8 cellular contexts compared by ENCODE assay signal in genomic region chr14:73457050-73457934, GRCh38. TPM values are rescaled to one million over a fixed set of nuclear protein-coding genes. Genes with fewer than 3 reads are reported as not detected.
DNase-seq lines count a peak whose midpoint lies in the region; ATAC-seq and TF ChIP-seq lines count a peak whose summit lies in the region.

No MANE protein-coding gene starts in this region.

- H2AFZ ChIP-seq in OCI-LY1 (ENCODE audit: low read length), result no peak overlapping the region
- peak overlapping the region; percentile 18 for H2AFZ ChIP-seq in hepatocyte

- 4% methylated on average over 24 of the region's 25 CpGs for WGBS in hepatocyte (ENCODE audit: low lambda C conversion rate, missing lambda C conversion rate)

- no peaks in the 10 kb centered on the region for H3K9me2 ChIP-seq in OCI-LY1 (ENCODE audit: low read depth, low read length)
- no peaks in the 10 kb centered on the region for H3K9me2 ChIP-seq in hepatocyte (replicated peaks; ENCODE audit: insufficient read depth)

- peak overlapping the region; percentile 85 for H3K4me3 ChIP-seq in OCI-LY1 (ENCODE audit: low read depth, low read length, poor library complexity, severe bottlenecking)
- peak overlapping the region; percentile 74 for H3K4me3 ChIP-seq in hepatocyte
- H3K4me3 ChIP-seq in retinal pigment epithelial cell (ENCODE audit: low read length), result peak overlapping the region; percentile 91

- no peaks in the 10 kb centered on the region for H3F3A ChIP-seq in OCI-LY1 (ENCODE audit: insufficient read depth, low read length)

- DNase-seq in NCI-H82 (lab: John Stamatoyannopoulos, UW), result peak; percentile 67
- DNase-seq in NCI-H82 treated with DMSO at 0.1 percent for 48 hours (lab: John Stamatoyannopoulos, UW; ENCODE audit: unreplicated experiment), result no peak
- peak; percentile 41 for DNase-seq in amniotic stem cell (lab: John Stamatoyannopoulos, UW)
- DNase-seq in hepatocyte (ENCODE audit: low spot score), result peak; percentile 63
- DNase-seq in retinal pigment epithelial cell (ENCODE audit: low read depth), result no peak
- DNase-seq in NCI-H510A (lab: John Stamatoyannopoulos, UW), result no peak

- ATAC-seq in HG02938 (IDR thresholded peaks at IDR 0.05; ENCODE audit: unreplicated experiment), result no peak

- no peak for TF ChIP-seq CTCF in OCI-LY1 (IDR thresholded peaks at IDR 0.05; ENCODE audit: low read length)
- TF ChIP-seq CTCF in hepatocyte (IDR thresholded peaks at IDR 0.05; ENCODE audit: poor library complexity), result no peak
- no peak for TF ChIP-seq CTCF in retinal pigment epithelial cell (conservative IDR thresholded peaks at IDR 0.05; ENCODE audit: low read depth, low read length)

- peaks cover 61% of the 10 kb centered on the region for H3K4me1 ChIP-seq in OCI-LY1 (ENCODE audit: insufficient read depth, low read length, severe bottlenecking)
- peaks cover 29% of the 10 kb centered on the region for H3K4me1 ChIP-seq in hepatocyte (ENCODE audit: insufficient read depth)

- peak overlapping the region; percentile 2 for H3K27ac ChIP-seq in OCI-LY1 (ENCODE audit: low read depth, low read length, poor library complexity, severe bottlenecking)
- peak overlapping the region; percentile 77 for H3K27ac ChIP-seq in hepatocyte

- H4K20me1 ChIP-seq in OCI-LY1 (ENCODE audit: insufficient read depth, low read length) (no peaks in the 10 kb centered on the region), hepatocyte (ENCODE audit: insufficient read depth, poor library complexity, severe bottlenecking) (peaks cover 37% of the 10 kb centered on the region)

- no peaks in the 10 kb centered on the region for H3K27me3 ChIP-seq in OCI-LY1 (ENCODE audit: insufficient read depth, low read length)
- no peaks in the 10 kb centered on the region for H3K27me3 ChIP-seq in hepatocyte

- H3K79me2 ChIP-seq in OCI-LY1 (ENCODE audit: insufficient read depth, low read length) (peaks cover 12% of the 10 kb centered on the region), hepatocyte (peaks cover 56% of the 10 kb centered on the region)

- peak overlapping the region; percentile 82 for H3K9ac ChIP-seq in OCI-LY1 (ENCODE audit: low read length)

- peak overlapping the region; percentile 87 for H3K4me2 ChIP-seq in OCI-LY1 (ENCODE audit: low read length)
- H3K4me2 ChIP-seq in hepatocyte, result peak overlapping the region; percentile 89

- no peaks in the 10 kb centered on the region for H3K36me3 ChIP-seq in OCI-LY1 (ENCODE audit: insufficient read depth, low read length)
- no peaks in the 10 kb centered on the region for H3K36me3 ChIP-seq in hepatocyte (replicated peaks; ENCODE audit: insufficient read depth, low read depth)

- H3K9me3 ChIP-seq in OCI-LY1 (ENCODE audit: low read length), result no peaks in the 10 kb centered on the region
- no peaks in the 10 kb centered on the region for H3K9me3 ChIP-seq in hepatocyte (ENCODE audit: low read depth)

RNA-seq across cellular contexts. Expression of gene NUMB, which starts 1.1 kb away (rescaled TPM):
- 35.3 and 38.5 TPM in 2 replicates for total RNA-seq in hepatocyte
- polyA plus RNA-seq in hepatocyte, result 44.0 and 45.8 TPM in 2 replicates

RNA-seq across cellular contexts. Expression of gene RIOX1, which starts 33.4 kb away (rescaled TPM):
- total RNA-seq in hepatocyte, result 12.6 and 13.1 TPM in 2 replicates
- 10.1 and 15.6 TPM in 2 replicates for polyA plus RNA-seq in hepatocyte

Comparison
In these comparisons a context has a peak if more than half of its experiments do, and no peak if none do; other contexts are left out.
1. DNase-seq: peak in NCI-H82 (single experiment), amniotic stem cell (single experiment) and hepatocyte (single experiment); none in NCI-H82 treated with DMSO at 0.1 percent for 48 hours (single experiment), retinal pigment epithelial cell (single experiment) and NCI-H510A (single experiment).
2. Peak in every context shown above with its lines, with median percentiles within 50 percentile points of each other: H3K4me3 ChIP-seq.